Comparison of ENCODE assay signal across 21 cellular contexts in the genomic region with DNA sequence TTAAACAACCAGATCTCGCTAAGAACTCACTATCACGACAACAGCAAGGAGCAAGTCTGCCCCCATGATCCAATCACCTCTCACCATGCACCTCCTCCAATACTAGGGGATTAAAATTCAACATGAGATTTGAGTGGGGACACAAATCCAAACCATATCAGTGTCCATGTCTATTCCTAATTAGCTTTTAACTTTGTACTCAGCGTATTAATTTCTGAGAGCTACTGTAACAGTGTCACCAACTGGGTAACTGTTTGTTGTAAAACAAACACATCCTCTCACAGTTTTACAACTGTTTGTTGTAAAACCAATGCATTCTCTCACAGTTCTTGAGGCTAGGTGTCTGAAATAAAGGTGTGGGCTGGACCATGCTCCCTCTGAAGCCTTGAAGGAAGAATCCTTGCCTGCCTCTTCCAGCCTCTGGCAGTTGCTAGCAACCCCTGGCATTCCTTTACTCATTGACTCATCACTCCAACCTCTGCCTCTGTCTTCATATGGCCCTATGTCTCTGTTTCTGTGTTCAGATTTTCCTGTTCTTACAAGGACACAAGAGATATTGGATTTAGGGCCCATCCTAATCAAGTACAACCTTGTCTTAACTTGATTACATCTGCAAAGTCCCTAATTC.
DNase-seq lines count a peak whose midpoint lies in the region; ATAC-seq and TF ChIP-seq lines count a peak whose summit lies in the region.
"Had no signal": no experiment of that assay in that cellular context is flagged by ENCODE, and none has a peak within 500 bp of the region (broad histone marks: within the 10 kb centered on the region; RNA-seq: fewer than 3 reads in every experiment).

No MANE protein-coding gene starts in this region.

- intact Hi-C loops in Panc1 (cut with micrococcal nuclease; ENCODE audit: unreplicated experiment) = no loop called here

- peak overlapping the region in 1 of 2 donors; percentile 19 for H3K27ac Mint-ChIP-seq in T-cell
- H3K27ac Mint-ChIP-seq: activated CD8-positive, alpha-beta memory T cell treated with anti-CD3 and anti-CD28 coated beads, Interleukin-2, amount 10 ng/mL, durations not matched to agents 7 days and 5 days; activated naive CD8-positive, alpha-beta T cell treated with anti-CD3 and anti-CD28 coated beads for 36 hours; CD4-positive, alpha-beta memory T cell; nephron progenitor cell; stimulated activated memory B cell treated with anti-CD40 and anti-IgM and Interleukin-4, amounts not matched to agents 10 μg/mL and 1 μg/mL and 100 μg/mL, for 72 hours had no signal

- no peak for TF ChIP-seq CTCF in Panc1 (IDR thresholded peaks at IDR 0.05)

- peaks cover 73% of the 10 kb centered on the region for H3K36me3 Mint-ChIP-seq in T-cell

- H3K27me3 Mint-ChIP-seq in T-cell = no peaks in the 10 kb centered on the region
- H3K27me3 Mint-ChIP-seq: activated CD8-positive, alpha-beta memory T cell treated with anti-CD3 and anti-CD28 coated beads, Interleukin-2, amount 10 ng/mL, durations not matched to agents 7 days and 5 days; activated naive CD8-positive, alpha-beta T cell treated with anti-CD3 and anti-CD28 coated beads for 36 hours; CD4-positive, alpha-beta memory T cell; stimulated activated memory B cell treated with anti-CD40 and anti-IgM and Interleukin-4, amounts not matched to agents 10 μg/mL and 1 μg/mL and 100 μg/mL, for 72 hours had no signal

- DNase-seq in AG20443 (ENCODE audit: low spot score) = peak; percentile 28
- DNase-seq in Panc1 (ENCODE audit: low read depth, low spot score) = no peak
- DNase-seq in epithelial cell of prostate (ENCODE audit: low read depth, low spot score) = no peak
- DNase-seq in left lobe of liver (ENCODE audit: low spot score) = no peak
- DNase-seq in GM03348 (ENCODE audit: low spot score) = no peak
- DNase-seq in activated effector memory CD4-positive, alpha-beta T cell treated with anti-CD3 and anti-CD28 coated beads, Interleukin-2, amount 50 U/mL, for 16 hours = no peak
- DNase-seq in T-cell = no peak
- no peak for DNase-seq in NCI-H345 (lab: John Stamatoyannopoulos, UW)
- DNase-seq: activated CD4-positive, CD25-positive, alpha-beta regulatory T cell treated with anti-CD3 and anti-CD28 coated beads, Interleukin-2, amount 50 U/mL, for 72 hours; activated CD8-positive, alpha-beta memory T cell treated with anti-CD3 and anti-CD28 coated beads, Interleukin-2, amount 10 ng/mL, durations not matched to agents 7 days and 5 days; activated naive CD8-positive, alpha-beta T cell treated with anti-CD3 and anti-CD28 coated beads for 36 hours; CD4-positive, alpha-beta memory T cell; NCI-H1105 treated with DMSO at 0.1 percent for 48 hours; NCI-H2081 treated with DMSO at 0.1 percent for 48 hours; NCI-H510A treated with DMSO at 0.1 percent for 48 hours; nephron progenitor cell; posterior cingulate gyrus; T1000; tibial artery had no signal

- H3K4me3 ChIP-seq in Panc1 (ENCODE audit: low read depth in 2 of 2, low read length in 2 of 2) = no peak overlapping the region
- H3K4me3 ChIP-seq: tibial artery had no signal

- no peaks in the 10 kb centered on the region for H3K27me3 ChIP-seq in Panc1 (ENCODE audit: control insufficient read depth, insufficient read depth, low read length)
- H3K27me3 ChIP-seq: tibial artery had no signal

- H3K4me1 ChIP-seq in Panc1 (ENCODE audit: control insufficient read depth, insufficient read depth, low read length) = no peaks in the 10 kb centered on the region
- H3K4me1 ChIP-seq: tibial artery had no signal

- no peaks in the 10 kb centered on the region for H3K4me1 Mint-ChIP-seq in T-cell
- H3K4me1 Mint-ChIP-seq: activated CD8-positive, alpha-beta memory T cell treated with anti-CD3 and anti-CD28 coated beads, Interleukin-2, amount 10 ng/mL, durations not matched to agents 7 days and 5 days; activated naive CD8-positive, alpha-beta T cell treated with anti-CD3 and anti-CD28 coated beads for 36 hours; stimulated activated memory B cell treated with anti-CD40 and anti-IgM and Interleukin-4, amounts not matched to agents 10 μg/mL and 1 μg/mL and 100 μg/mL, for 72 hours had no signal

- in situ Hi-C loops in Panc1 (cut with HindIII; ENCODE audit: low pct_unique_long_range_greater_than_20kb, low sequenced_read_pairs) = no loop called here

- H3K9me3 ChIP-seq in Panc1 (ENCODE audit: control insufficient read depth, insufficient read depth, low read depth, low read length) = no peaks in the 10 kb centered on the region
- H3K9me3 ChIP-seq: tibial artery had no signal

- no peaks in the 10 kb centered on the region for H3K9me3 Mint-ChIP-seq in T-cell
- H3K9me3 Mint-ChIP-seq: activated naive CD8-positive, alpha-beta T cell treated with anti-CD3 and anti-CD28 coated beads for 36 hours; CD4-positive, alpha-beta memory T cell; nephron progenitor cell; stimulated activated memory B cell treated with anti-CD40 and anti-IgM and Interleukin-4, amounts not matched to agents 10 μg/mL and 1 μg/mL and 100 μg/mL, for 72 hours had no signal

- BruUV-seq in Panc1 (replicated peaks; lab: Mats Ljungman, UMichigan) = no TSS peak

- CTCF ChIA-PET in Panc1 (lab: Charles Lee) = no interaction called here
- CTCF ChIA-PET in T-cell (lab: Charles Lee) = no interaction called here

- H3K4me3 Mint-ChIP-seq in T-cell = no peak overlapping the region
- H3K4me3 Mint-ChIP-seq: activated CD8-positive, alpha-beta memory T cell treated with anti-CD3 and anti-CD28 coated beads, Interleukin-2, amount 10 ng/mL, durations not matched to agents 7 days and 5 days; activated naive CD8-positive, alpha-beta T cell treated with anti-CD3 and anti-CD28 coated beads for 36 hours; CD4-positive, alpha-beta memory T cell; nephron progenitor cell; stimulated activated memory B cell treated with anti-CD40 and anti-IgM and Interleukin-4, amounts not matched to agents 10 μg/mL and 1 μg/mL and 100 μg/mL, for 72 hours had no signal

- POLR2A ChIA-PET in Panc1 (lab: Charles Lee) (no interaction called here), T-cell (lab: Charles Lee) (no interaction called here)

- ATAC-seq in Panc1 (no peak), left lobe of liver (peak; percentile 71), T-cell (replicated peaks in 1 of 4) (no peak)
- ATAC-seq: activated CD8-positive, alpha-beta memory T cell treated with anti-CD3 and anti-CD28 coated beads, Interleukin-2, amount 10 ng/mL, durations not matched to agents 7 days and 5 days; stimulated activated memory B cell treated with anti-CD40 and anti-IgM and Interleukin-4, amounts not matched to agents 10 μg/mL and 1 μg/mL and 100 μg/mL, for 72 hours had no signal

- no peaks in the 10 kb centered on the region; the same call in 1 of the 2 replicates for H3K36me3 ChIP-seq in Panc1 (ENCODE audit: control insufficient read depth, insufficient read depth, low read length)

- H3K27ac ChIP-seq in Panc1 (ENCODE audit: low read length) (peak overlapping the region; percentile 51; the same call in 1 of the 2 replicates), epithelial cell of prostate (peak overlapping the region; percentile 24)
- H3K27ac ChIP-seq: RWPE1, tibial artery had no signal
